1 cellular context compared by ENCODE assay signal in the genomic region with DNA sequence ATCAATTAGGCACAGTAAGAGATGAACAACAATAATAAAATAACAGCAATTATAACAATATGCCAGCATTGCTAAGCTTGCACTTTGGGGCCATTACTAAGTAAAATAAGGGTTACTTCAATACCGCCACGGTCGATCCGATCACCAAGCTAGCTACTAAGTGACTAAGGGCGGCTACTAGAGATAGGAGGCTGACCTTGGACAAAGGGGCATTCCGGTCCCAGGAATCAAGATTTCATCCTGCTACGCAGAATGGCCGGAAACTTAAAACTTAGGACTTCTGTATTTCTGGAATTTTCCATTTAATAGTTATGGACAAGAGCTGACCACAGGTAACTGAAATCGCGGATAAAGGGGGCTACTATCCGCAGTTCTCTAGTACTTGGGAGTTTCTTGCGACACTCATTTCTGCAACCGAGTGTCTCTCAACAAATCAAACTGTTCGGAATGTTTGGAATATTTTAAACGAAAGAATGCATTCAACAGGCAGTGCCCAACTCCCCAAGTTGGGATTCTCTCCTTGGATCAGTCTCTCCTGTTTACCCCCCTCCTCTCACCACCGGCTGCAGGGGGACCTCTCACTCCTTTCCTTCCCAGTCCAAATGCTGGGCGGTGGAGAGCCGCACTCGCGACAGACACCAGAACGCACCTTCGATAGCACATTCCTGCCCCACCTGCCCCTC.
TF ChIP-seq lines count a peak whose summit lies in the region.

No MANE protein-coding gene starts in this region.

TF ChIP-seq in HepG2, 621 proteins besides CTCF, POLR2A, EP300 and RAD21 (continues in another document):
- TF ChIP-seq ATAD3A (CRISPR knock-in tag; IDR thresholded peaks at IDR 0.05) (no peak), ARHGAP35 (CRISPR knock-in tag; IDR thresholded peaks at IDR 0.05; ENCODE audit: borderline replicate concordance) (0 out of 2 replicates have a peak, but pooled peaks have one; percentile 49), PHF21A (CRISPR knock-in tag; IDR thresholded peaks at IDR 0.05) (peak; percentile 21; the same call in 1 of the 2 replicates), KLF15 (CRISPR knock-in tag; IDR thresholded peaks at IDR 0.05; ENCODE audit: borderline replicate concordance) (no peak), GATAD1 (CRISPR knock-in tag; IDR thresholded peaks at IDR 0.05) (0 out of 2 replicates have a peak, but pooled peaks have one; percentile 6), ZNF792 (CRISPR knock-in tag; IDR thresholded peaks at IDR 0.05) (peak; percentile 100), MYC (CRISPR knock-in tag; IDR thresholded peaks at IDR 0.05; ENCODE audit: borderline replicate concordance) (no peak), GABPA (IDR thresholded peaks at IDR 0.05; ENCODE audit: low read depth, low read length) (no peak), GABPA (CRISPR knock-in tag; IDR thresholded peaks at IDR 0.05; ENCODE audit: low read depth) (no peak), RFXANK (CRISPR knock-in tag; IDR thresholded peaks at IDR 0.05) (no peak), SMARCE1 (IDR thresholded peaks at IDR 0.05; ENCODE audit: borderline replicate concordance) (no peak), AGO1 (IDR thresholded peaks at IDR 0.05; ENCODE audit: low read depth, low read length, poor library complexity, severe bottlenecking) (no peak), ZIK1 (CRISPR knock-in tag; IDR thresholded peaks at IDR 0.05; ENCODE audit: borderline replicate concordance, low read depth) (no peak), MAFG (CRISPR knock-in tag; IDR thresholded peaks at IDR 0.05) (no peak), ZBTB7A (CRISPR knock-in tag; IDR thresholded peaks at IDR 0.05) (0 out of 2 replicates have a peak, but pooled peaks have one; percentile 50), RORA (CRISPR knock-in tag; IDR thresholded peaks at IDR 0.05) (no peak), ZSCAN12 (CRISPR knock-in tag; IDR thresholded peaks at IDR 0.05) (no peak), ELF4 (CRISPR knock-in tag; IDR thresholded peaks at IDR 0.05; ENCODE audit: borderline replicate concordance) (no peak), ZBTB8A (CRISPR knock-in tag; IDR thresholded peaks at IDR 0.05; ENCODE audit: borderline replicate concordance, low read depth) (no peak), ZNF777 (CRISPR knock-in tag; IDR thresholded peaks at IDR 0.05) (no peak), SRF (IDR thresholded peaks at IDR 0.05; ENCODE audit: low read depth, low read length) (no peak), HNRNPUL1 (IDR thresholded peaks at IDR 0.05; ENCODE audit: low read depth, low read length) (no peak), NFE2L2 (IDR thresholded peaks at IDR 0.05; ENCODE audit: low read length) (no peak), CENPX (CRISPR knock-in tag; IDR thresholded peaks at IDR 0.05) (no peak), NRL (CRISPR knock-in tag; IDR thresholded peaks at IDR 0.05; ENCODE audit: borderline replicate concordance) (0 out of 2 replicates have a peak, but pooled peaks have one; percentile 25), TSC22D2 (CRISPR knock-in tag; IDR thresholded peaks at IDR 0.05; ENCODE audit: borderline replicate concordance) (no peak), ZNF234 (CRISPR knock-in tag; conservative IDR thresholded peaks at IDR 0.05) (0 out of 2 replicates have a peak, but pooled peaks have one; percentile 57), ZNF225 (CRISPR knock-in tag; IDR thresholded peaks at IDR 0.05) (no peak), ZNF577 (CRISPR knock-in tag; IDR thresholded peaks at IDR 0.05; ENCODE audit: borderline replicate concordance, low read depth) (no peak), KAT7 (CRISPR knock-in tag; IDR thresholded peaks at IDR 0.05; ENCODE audit: borderline replicate concordance) (no peak), GABPB1 (CRISPR knock-in tag; IDR thresholded peaks at IDR 0.05) (no peak), ZNF674 (CRISPR knock-in tag; IDR thresholded peaks at IDR 0.05; ENCODE audit: low read depth) (no peak), ZNF337 (CRISPR knock-in tag; IDR thresholded peaks at IDR 0.05; ENCODE audit: borderline replicate concordance, low read depth) (no peak), CCAR2 (optimal IDR thresholded peaks at IDR 0.05; ENCODE audit: low read depth, low read length) (no peak), ZNF180 (CRISPR knock-in tag; IDR thresholded peaks at IDR 0.05; ENCODE audit: borderline replicate concordance, low read depth) (no peak), GATAD2A (CRISPR knock-in tag; IDR thresholded peaks at IDR 0.05) (peak; percentile 36; the same call in 1 of the 2 replicates), MTF2 (CRISPR knock-in tag; IDR thresholded peaks at IDR 0.05; ENCODE audit: borderline replicate concordance) (0 out of 2 replicates have a peak, but pooled peaks have one; percentile 35), DNMT3B (CRISPR knock-in tag; conservative IDR thresholded peaks at IDR 0.05) (no peak)
- TF ChIP-seq, protein P1, sequence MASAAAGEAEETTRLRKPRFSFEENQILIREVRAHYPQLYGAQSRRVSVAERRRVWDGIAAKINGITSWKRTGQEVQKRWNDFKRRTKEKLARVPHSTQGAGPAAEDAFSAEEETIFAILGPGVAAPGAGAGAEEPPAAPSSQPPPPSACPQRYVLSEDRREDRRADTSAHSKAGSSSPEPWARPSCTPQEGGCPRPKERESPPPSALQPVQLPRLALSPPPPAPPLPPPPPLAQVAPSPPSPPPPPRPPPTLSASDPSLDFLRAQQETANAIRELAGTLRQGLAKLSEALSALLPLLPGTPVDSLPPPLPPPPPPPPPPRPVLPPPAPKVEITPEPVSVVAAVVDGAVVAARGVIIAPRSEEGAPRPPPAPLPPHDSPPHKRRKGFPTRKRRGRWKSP (CRISPR knock-in tag; IDR thresholded peaks at IDR 0.05), result no peak
- TF ChIP-seq, protein P2, sequence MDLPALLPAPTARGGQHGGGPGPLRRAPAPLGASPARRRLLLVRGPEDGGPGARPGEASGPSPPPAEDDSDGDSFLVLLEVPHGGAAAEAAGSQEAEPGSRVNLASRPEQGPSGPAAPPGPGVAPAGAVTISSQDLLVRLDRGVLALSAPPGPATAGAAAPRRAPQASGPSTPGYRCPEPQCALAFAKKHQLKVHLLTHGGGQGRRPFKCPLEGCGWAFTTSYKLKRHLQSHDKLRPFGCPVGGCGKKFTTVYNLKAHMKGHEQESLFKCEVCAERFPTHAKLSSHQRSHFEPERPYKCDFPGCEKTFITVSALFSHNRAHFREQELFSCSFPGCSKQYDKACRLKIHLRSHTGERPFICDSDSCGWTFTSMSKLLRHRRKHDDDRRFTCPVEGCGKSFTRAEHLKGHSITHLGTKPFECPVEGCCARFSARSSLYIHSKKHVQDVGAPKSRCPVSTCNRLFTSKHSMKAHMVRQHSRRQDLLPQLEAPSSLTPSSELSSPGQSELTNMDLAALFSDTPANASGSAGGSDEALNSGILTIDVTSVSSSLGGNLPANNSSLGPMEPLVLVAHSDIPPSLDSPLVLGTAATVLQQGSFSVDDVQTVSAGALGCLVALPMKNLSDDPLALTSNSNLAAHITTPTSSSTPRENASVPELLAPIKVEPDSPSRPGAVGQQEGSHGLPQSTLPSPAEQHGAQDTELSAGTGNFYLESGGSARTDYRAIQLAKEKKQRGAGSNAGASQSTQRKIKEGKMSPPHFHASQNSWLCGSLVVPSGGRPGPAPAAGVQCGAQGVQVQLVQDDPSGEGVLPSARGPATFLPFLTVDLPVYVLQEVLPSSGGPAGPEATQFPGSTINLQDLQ (CRISPR knock-in tag; IDR thresholded peaks at IDR 0.05), result no peak
- TF ChIP-seq, protein P3, sequence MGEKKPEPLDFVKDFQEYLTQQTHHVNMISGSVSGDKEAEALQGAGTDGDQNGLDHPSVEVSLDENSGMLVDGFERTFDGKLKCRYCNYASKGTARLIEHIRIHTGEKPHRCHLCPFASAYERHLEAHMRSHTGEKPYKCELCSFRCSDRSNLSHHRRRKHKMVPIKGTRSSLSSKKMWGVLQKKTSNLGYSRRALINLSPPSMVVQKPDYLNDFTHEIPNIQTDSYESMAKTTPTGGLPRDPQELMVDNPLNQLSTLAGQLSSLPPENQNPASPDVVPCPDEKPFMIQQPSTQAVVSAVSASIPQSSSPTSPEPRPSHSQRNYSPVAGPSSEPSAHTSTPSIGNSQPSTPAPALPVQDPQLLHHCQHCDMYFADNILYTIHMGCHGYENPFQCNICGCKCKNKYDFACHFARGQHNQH (CRISPR knock-in tag; IDR thresholded peaks at IDR 0.05), result 0 out of 2 replicates have a peak, but pooled peaks have one; percentile 8
- TF ChIP-seq, protein P4, sequence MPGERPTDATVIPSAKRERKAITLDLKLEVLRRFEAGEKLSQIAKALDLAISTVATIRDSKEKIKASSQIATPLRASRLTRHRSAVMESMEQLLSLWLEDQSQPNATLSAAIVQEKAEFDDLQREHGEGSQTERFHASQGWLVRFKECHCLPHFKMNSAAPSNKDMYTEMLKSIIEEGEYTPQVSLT (CRISPR knock-in tag; IDR thresholded peaks at IDR 0.05; ENCODE audit: borderline replicate concordance, low read depth), result no peak
- TF ChIP-seq, protein P5, sequence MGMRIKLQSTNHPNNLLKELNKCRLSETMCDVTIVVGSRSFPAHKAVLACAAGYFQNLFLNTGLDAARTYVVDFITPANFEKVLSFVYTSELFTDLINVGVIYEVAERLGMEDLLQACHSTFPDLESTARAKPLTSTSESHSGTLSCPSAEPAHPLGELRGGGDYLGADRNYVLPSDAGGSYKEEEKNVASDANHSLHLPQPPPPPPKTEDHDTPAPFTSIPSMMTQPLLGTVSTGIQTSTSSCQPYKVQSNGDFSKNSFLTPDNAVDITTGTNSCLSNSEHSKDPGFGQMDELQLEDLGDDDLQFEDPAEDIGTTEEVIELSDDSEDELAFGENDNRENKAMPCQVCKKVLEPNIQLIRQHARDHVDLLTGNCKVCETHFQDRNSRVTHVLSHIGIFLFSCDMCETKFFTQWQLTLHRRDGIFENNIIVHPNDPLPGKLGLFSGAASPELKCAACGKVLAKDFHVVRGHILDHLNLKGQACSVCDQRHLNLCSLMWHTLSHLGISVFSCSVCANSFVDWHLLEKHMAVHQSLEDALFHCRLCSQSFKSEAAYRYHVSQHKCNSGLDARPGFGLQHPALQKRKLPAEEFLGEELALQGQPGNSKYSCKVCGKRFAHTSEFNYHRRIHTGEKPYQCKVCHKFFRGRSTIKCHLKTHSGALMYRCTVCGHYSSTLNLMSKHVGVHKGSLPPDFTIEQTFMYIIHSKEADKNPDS (CRISPR knock-in tag; IDR thresholded peaks at IDR 0.05), result peak; percentile 51; the same call in 1 of the 2 replicates
- TF ChIP-seq, protein P6, sequence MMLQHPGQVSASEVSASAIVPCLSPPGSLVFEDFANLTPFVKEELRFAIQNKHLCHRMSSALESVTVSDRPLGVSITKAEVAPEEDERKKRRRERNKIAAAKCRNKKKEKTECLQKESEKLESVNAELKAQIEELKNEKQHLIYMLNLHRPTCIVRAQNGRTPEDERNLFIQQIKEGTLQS (CRISPR knock-in tag; IDR thresholded peaks at IDR 0.05), result no peak
- TF ChIP-seq, protein P7, sequence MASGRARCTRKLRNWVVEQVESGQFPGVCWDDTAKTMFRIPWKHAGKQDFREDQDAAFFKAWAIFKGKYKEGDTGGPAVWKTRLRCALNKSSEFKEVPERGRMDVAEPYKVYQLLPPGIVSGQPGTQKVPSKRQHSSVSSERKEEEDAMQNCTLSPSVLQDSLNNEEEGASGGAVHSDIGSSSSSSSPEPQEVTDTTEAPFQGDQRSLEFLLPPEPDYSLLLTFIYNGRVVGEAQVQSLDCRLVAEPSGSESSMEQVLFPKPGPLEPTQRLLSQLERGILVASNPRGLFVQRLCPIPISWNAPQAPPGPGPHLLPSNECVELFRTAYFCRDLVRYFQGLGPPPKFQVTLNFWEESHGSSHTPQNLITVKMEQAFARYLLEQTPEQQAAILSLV (CRISPR knock-in tag; IDR thresholded peaks at IDR 0.05; ENCODE audit: borderline replicate concordance), result no peak
- TF ChIP-seq, protein P8, sequence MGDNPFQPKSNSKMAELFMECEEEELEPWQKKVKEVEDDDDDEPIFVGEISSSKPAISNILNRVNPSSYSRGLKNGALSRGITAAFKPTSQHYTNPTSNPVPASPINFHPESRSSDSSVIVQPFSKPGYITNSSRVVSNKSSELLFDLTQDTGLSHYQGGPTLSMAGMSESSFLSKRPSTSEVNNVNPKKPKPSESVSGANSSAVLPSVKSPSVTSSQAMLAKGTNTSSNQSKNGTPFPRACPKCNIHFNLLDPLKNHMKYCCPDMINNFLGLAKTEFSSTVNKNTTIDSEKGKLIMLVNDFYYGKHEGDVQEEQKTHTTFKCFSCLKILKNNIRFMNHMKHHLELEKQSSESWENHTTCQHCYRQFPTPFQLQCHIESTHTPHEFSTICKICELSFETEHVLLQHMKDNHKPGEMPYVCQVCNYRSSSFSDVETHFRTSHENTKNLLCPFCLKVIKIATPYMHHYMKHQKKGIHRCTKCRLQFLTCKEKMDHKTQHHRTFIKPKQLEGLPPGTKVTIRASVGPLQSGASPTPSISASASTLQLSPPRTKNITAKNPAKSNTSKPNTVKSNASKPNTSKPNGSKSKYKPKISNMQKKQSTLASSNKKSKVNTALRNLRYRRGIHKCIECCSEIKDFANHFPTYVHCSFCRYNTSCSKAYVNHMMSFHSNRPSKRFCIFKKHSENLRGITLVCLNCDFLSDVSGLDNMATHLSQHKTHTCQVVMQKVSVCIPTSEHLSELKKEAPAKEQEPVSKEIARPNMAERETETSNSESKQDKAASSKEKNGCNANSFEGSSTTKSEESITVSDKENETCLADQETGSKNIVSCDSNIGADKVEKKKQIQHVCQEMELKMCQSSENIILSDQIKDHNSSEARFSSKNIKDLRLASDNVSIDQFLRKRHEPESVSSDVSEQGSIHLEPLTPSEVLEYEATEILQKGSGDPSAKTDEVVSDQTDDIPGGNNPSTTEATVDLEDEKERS (CRISPR knock-in tag; IDR thresholded peaks at IDR 0.05), result no peak
- TF ChIP-seq, protein P9, sequence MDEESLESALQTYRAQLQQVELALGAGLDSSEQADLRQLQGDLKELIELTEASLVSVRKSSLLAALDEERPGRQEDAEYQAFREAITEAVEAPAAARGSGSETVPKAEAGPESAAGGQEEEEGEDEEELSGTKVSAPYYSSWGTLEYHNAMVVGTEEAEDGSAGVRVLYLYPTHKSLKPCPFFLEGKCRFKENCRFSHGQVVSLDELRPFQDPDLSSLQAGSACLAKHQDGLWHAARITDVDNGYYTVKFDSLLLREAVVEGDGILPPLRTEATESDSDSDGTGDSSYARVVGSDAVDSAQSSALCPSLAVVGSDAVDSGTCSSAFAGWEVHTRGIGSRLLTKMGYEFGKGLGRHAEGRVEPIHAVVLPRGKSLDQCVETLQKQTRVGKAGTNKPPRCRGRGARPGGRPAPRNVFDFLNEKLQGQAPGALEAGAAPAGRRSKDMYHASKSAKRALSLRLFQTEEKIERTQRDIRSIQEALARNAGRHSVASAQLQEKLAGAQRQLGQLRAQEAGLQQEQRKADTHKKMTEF (CRISPR knock-in tag; IDR thresholded peaks at IDR 0.05), result 0 out of 2 replicates have a peak, but pooled peaks have one; percentile 23
- TF ChIP-seq, protein P10, sequence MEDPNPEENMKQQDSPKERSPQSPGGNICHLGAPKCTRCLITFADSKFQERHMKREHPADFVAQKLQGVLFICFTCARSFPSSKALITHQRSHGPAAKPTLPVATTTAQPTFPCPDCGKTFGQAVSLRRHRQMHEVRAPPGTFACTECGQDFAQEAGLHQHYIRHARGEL (CRISPR knock-in tag; IDR thresholded peaks at IDR 0.05), result no peak
